In the genomic region with DNA sequence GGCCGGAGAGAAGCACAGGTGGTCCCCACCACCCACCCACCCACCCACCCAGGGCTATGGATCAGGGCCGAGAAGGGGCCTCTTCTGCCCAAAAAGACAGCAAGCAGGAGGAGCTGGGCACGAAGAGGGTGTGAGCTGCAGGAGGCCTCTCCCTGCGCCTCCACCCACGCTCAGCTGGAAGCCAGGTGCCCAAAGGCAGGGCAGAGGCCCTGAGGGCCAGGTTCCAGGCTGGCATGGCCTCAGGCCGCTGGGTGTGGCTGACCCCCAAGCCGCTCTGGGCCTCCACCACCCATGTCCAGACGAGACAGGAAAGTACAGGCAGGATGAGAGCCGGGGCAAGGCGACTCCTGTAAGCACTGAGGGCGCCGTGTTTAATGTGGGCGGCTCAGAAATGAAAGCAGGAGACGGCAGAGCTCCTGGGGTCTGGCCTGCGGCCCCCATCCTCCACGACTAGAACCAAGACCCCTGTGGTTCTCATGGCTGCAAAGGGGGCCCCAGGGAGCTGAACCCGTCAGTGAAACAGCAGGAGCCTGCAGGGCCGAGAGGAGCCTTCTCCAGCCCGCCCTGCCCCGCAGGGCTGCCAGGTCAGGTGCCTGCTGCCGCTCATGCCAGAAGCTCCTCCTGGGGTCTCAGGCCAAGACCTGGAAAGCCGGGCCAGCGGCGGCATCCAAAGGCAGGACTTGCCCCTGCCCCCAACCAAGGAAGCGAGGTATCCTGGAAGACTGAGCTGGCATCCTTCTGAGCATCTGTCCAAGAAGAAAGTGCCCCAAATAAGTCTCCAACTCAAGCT, we compare ENCODE assay signal across 1 cellular context.
A peak's percentile ranks its signal among the peaks of the same experiment; 100 is the strongest.
TF ChIP-seq lines count a peak whose summit lies in the region.

No MANE protein-coding gene starts in this region.

TF ChIP-seq in HepG2, 621 proteins besides CTCF, POLR2A, EP300 and RAD21:
- peak; percentile 48 for TF ChIP-seq AGO2 (optimal IDR thresholded peaks at IDR 0.05; ENCODE audit: low read depth, low read length)
- TF ChIP-seq FOXM1 (CRISPR knock-in tag; IDR thresholded peaks at IDR 0.05), result no peak
